In genomic region chr6:13290335-13290734, GRCh38 we compare ENCODE assay signal across 27 cellular contexts.
"Had no signal": no experiment of that assay in that cellular context is flagged by ENCODE, and none has a peak within 500 bp of the region (broad histone marks: within the 10 kb centered on the region; RNA-seq: fewer than 3 reads in every experiment).

No MANE protein-coding gene starts in this region.

- ATAC-seq: activated CD8-positive, alpha-beta memory T cell treated with anti-CD3 and anti-CD28 coated beads, Interleukin-2, amount 10 ng/mL, durations not matched to agents 7 days and 5 days; gastroesophageal sphincter; heart left ventricle; left ventricle myocardium superior; psoas muscle; right cardiac atrium had no signal

- H3K4me3 ChIP-seq: esophagus muscularis mucosa, gastroesophageal sphincter, heart left ventricle, mucosa of descending colon, neural progenitor cell, psoas muscle, suprapubic skin, transverse colon had no signal

- H3K4me3 Mint-ChIP-seq: activated CD4-positive, alpha-beta memory T cell treated with anti-CD3 and anti-CD28 coated beads, Interleukin-2, amount 10 ng/mL, durations not matched to agents 7 days and 5 days; activated CD8-positive, alpha-beta memory T cell treated with anti-CD3 and anti-CD28 coated beads, Interleukin-2, amount 10 ng/mL, durations not matched to agents 7 days and 5 days; brain; central memory CD8-positive, alpha-beta T cell; memory B cell; neural progenitor cell; stimulated activated naive CD8-positive, alpha-beta T cell treated with anti-CD3 and anti-CD28 coated beads, Interleukin-15, Interleukin-2, amounts not matched to agents 100 ng/mL and 50 ng/mL, for 24 hours had no signal

- DNase-seq: activated CD4-positive, alpha-beta memory T cell treated with anti-CD3 and anti-CD28 coated beads, Interleukin-2, amount 10 ng/mL, durations not matched to agents 7 days and 5 days; activated CD4-positive, alpha-beta T cell treated with anti-CD3 and anti-CD28 coated beads for 48 hours; activated CD4-positive, CD25-positive, alpha-beta regulatory T cell; activated CD8-positive, alpha-beta memory T cell treated with anti-CD3 and anti-CD28 coated beads, Interleukin-2, amount 10 ng/mL, durations not matched to agents 7 days and 5 days; activated naive CD4-positive, alpha-beta T cell; anterior cingulate cortex; cortex of kidney; effector CD4-positive, alpha-beta T cell; heart left ventricle; kidney glomerular epithelial cell; left ventricle myocardium superior; naive B cell; psoas muscle; right cardiac atrium; T-helper 2 cell had no signal

- H3K4me2 ChIP-seq: neural progenitor cell had no signal

- H3K27ac ChIP-seq: esophagus muscularis mucosa, gastroesophageal sphincter, heart left ventricle, neural progenitor cell, psoas muscle, suprapubic skin had no signal

- FAIRE-seq: endothelial cell of umbilical vein, TTC549 had no signal

- H3K27ac Mint-ChIP-seq: activated CD4-positive, alpha-beta memory T cell treated with anti-CD3 and anti-CD28 coated beads, Interleukin-2, amount 10 ng/mL, durations not matched to agents 7 days and 5 days; activated CD8-positive, alpha-beta memory T cell treated with anti-CD3 and anti-CD28 coated beads, Interleukin-2, amount 10 ng/mL, durations not matched to agents 7 days and 5 days; memory B cell; stimulated activated naive CD8-positive, alpha-beta T cell treated with anti-CD3 and anti-CD28 coated beads, Interleukin-15, Interleukin-2, amounts not matched to agents 100 ng/mL and 50 ng/mL, for 24 hours had no signal

- H3K9me3 Mint-ChIP-seq: memory B cell had no signal

- H2AFZ ChIP-seq: neural progenitor cell had no signal

- H3K27me3 Mint-ChIP-seq: activated CD4-positive, alpha-beta memory T cell treated with anti-CD3 and anti-CD28 coated beads, Interleukin-2, amount 10 ng/mL, durations not matched to agents 7 days and 5 days; activated CD8-positive, alpha-beta memory T cell treated with anti-CD3 and anti-CD28 coated beads, Interleukin-2, amount 10 ng/mL, durations not matched to agents 7 days and 5 days; brain; central memory CD8-positive, alpha-beta T cell; memory B cell; naive B cell; stimulated activated naive CD8-positive, alpha-beta T cell treated with anti-CD3 and anti-CD28 coated beads, Interleukin-15, Interleukin-2, amounts not matched to agents 100 ng/mL and 50 ng/mL, for 24 hours had no signal

- H3K27me3 ChIP-seq: esophagus muscularis mucosa, gastroesophageal sphincter, heart left ventricle, neural progenitor cell, suprapubic skin, transverse colon had no signal

- H3K9ac ChIP-seq: neural progenitor cell had no signal

- H3K4me1 ChIP-seq: esophagus muscularis mucosa, gastroesophageal sphincter, neural progenitor cell, psoas muscle, suprapubic skin, transverse colon had no signal

- H3K4me1 Mint-ChIP-seq: activated CD4-positive, alpha-beta memory T cell treated with anti-CD3 and anti-CD28 coated beads, Interleukin-2, amount 10 ng/mL, durations not matched to agents 7 days and 5 days; activated CD8-positive, alpha-beta memory T cell treated with anti-CD3 and anti-CD28 coated beads, Interleukin-2, amount 10 ng/mL, durations not matched to agents 7 days and 5 days; central memory CD8-positive, alpha-beta T cell had no signal
